ENCODE assay signal across 20 cellular contexts in the genomic region with DNA sequence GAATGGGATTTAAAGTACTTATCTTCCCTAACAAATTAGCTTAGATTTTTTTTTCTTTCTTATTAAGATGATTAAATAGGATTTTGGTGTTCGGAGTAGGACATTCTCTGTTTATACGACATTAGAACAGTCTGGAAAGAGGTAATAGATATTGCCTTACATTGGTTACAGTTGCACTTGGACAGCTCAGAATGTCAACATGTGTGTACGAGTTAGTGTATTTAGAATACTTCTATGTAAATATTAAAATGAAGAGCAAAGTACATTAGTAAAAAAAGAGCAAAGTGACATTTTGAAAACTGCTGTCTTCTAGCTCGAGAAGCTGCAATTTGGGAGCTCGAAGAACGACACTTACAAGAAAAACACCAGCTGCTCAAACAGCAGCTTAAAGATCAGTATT. TPM values are rescaled to one million over a fixed set of nuclear protein-coding genes. Genes with fewer than 3 reads are reported as not detected.
DNase-seq lines count a peak whose midpoint lies in the region; ATAC-seq, FAIRE-seq and TF ChIP-seq lines count a peak whose summit lies in the region.
"Had no signal": no experiment of that assay in that cellular context is flagged by ENCODE, and none has a peak within 500 bp of the region (broad histone marks: within the 10 kb centered on the region; RNA-seq: fewer than 3 reads in every experiment).

No MANE protein-coding gene starts in this region.

- TF ChIP-seq CTCF in A549 (IDR thresholded peaks at IDR 0.05) (no peak), LNCaP clone FGC (IDR thresholded peaks at IDR 0.05; ENCODE audit: control insufficient read depth, extremely low read depth, insufficient read depth) (no peak), WERI-Rb-1 (IDR thresholded peaks at IDR 0.05; ENCODE audit: low read depth, low read length) (no peak), foreskin fibroblast (IDR thresholded peaks at IDR 0.05; ENCODE audit: low read depth, low read length) (no peak)

- H3K9me3 ChIP-seq in A549 = no peaks in the 10 kb centered on the region
- no peaks in the 10 kb centered on the region for H3K9me3 ChIP-seq in WERI-Rb-1 (ENCODE audit: severe bottlenecking)
- H3K9me3 ChIP-seq: HAP-1 had no signal

- no peaks in the 10 kb centered on the region for H3K27me3 ChIP-seq in WERI-Rb-1 (ENCODE audit: insufficient read depth, low read depth, severe bottlenecking)

- no peak overlapping the region for H3K27ac ChIP-seq in A549
- H3K27ac ChIP-seq in WERI-Rb-1 = peak overlapping the region; percentile 62

- no peak overlapping the region for H3K4me2 ChIP-seq in A549

- WGBS in A549 (ENCODE audit: missing lambda C conversion rate) = 80% methylated on average over 6 of the region's 6 CpGs

- no peak for TF ChIP-seq EP300 in A549 (IDR thresholded peaks at IDR 0.05)

- no peak for ATAC-seq in A549

- TF ChIP-seq RAD21 in A549 (conservative IDR thresholded peaks at IDR 0.05 in 1 of 2, IDR thresholded peaks at IDR 0.05 in 1 of 2) = no peak

- peaks cover 41% of the 10 kb centered on the region for H3K36me3 ChIP-seq in WERI-Rb-1

- FAIRE-seq in A549 (lab: Jason Lieb, UNC) = peak; percentile 32
- FAIRE-seq: GM12891, GM18507, H54 had no signal

- CTCF ChIA-PET in A549 (lab: Yijun Ruan, JAX) = interaction anchor here (0.6 to 2.4 kb wide), 11 partner anchors 10 to 331 kb away, joined by 3 to 7 read pairs (median 3); a partner anchor contains a TSS

- H3K4me3 ChIP-seq in A549 (no peak overlapping the region), LNCaP clone FGC (ENCODE audit: low read depth, low read length) (peak overlapping the region; percentile 19; the same call in 1 of the 2 replicates), WERI-Rb-1 (ENCODE audit: low read depth, low read length) (no peak overlapping the region), foreskin fibroblast (ENCODE audit: low read depth in 1 of 2, low read length in 2 of 2) (no peak overlapping the region)
- H3K4me3 ChIP-seq: HAP-1 had no signal

- no peak for TF ChIP-seq POLR2A in A549 (IDR thresholded peaks at IDR 0.05; ENCODE audit: low read length)

- no peak for DNase-seq in A549 (ENCODE audit: low read depth in 1 of 2, low spot score in 1 of 2)
- DNase-seq in LNCaP clone FGC (ENCODE audit: low read depth) = peak; percentile 77
- no peak for DNase-seq in WERI-Rb-1
- no peak for DNase-seq in foreskin fibroblast
- DNase-seq in NCI-H1417 (lab: John Stamatoyannopoulos, UW) = no peak
- no peak for DNase-seq in amniotic stem cell (lab: John Stamatoyannopoulos, UW)
- DNase-seq: 8988T; C1 segment of cervical spinal cord; Calu3; CD4-positive, alpha-beta memory T cell; COR-L47; DMS53; DMS79 treated with DMSO at 0.1 percent for 48 hours; GF-D8; GOT3; HFFc6 had no signal

- POLR2A ChIA-PET in A549 (lab: Yijun Ruan, JAX) = interaction anchor here (0.7 kb wide), 1 partner anchor 103 kb away, joined by 3 read pairs; a partner anchor contains a TSS

- peaks cover 13% of the 10 kb centered on the region for H3K4me1 ChIP-seq in A549
- H3K4me1 ChIP-seq: HAP-1 had no signal

TF ChIP-seq in A549, 52 proteins besides CTCF, POLR2A, EP300 and RAD21:
- TF ChIP-seq BHLHE40 (IDR thresholded peaks at IDR 0.05; ENCODE audit: low read depth, low read length) = no peak
- no peak for TF ChIP-seq ZFP36 (IDR thresholded peaks at IDR 0.05; ENCODE audit: borderline replicate concordance, partially characterized antibody)

RNA-seq across cellular contexts. Expression of a gene that starts 51.5 kb away (rescaled TPM):
- polyA plus RNA-seq in A549 (2011; rRNA removed) (26.7 and 29.2 TPM in 2 replicates), A549 (2017; fragmentation: RNase III; extraction: RNeasy Plus Mini Kit Qiagen cat#74134 plus additional on column Dnase treatment) (20.5 to 23.3 TPM (median 23.2 TPM) in 3 replicates)
- polyA plus RNA-seq in A549 (2012; cell fraction: cytosol; rRNA removed) = 3.6 and 3.8 TPM in 2 replicates
- polyA plus RNA-seq in A549 (2012; cell fraction: nucleus; rRNA removed) = 2.3 and 3.4 TPM in 2 replicates
- polyA minus RNA-seq in A549 (2011; rRNA and poly(A)+ RNA removed) = 9.6 and 11.4 TPM in 2 replicates
